21 cellular contexts compared by ENCODE assay signal in genomic region chr14:51867753-51868152, GRCh38. TPM values are rescaled to one million over a fixed set of nuclear protein-coding genes. Genes with fewer than 3 reads are reported as not detected.
DNase-seq lines count a peak whose midpoint lies in the region; ATAC-seq and TF ChIP-seq lines count a peak whose summit lies in the region.
"Had no signal": no experiment of that assay in that cellular context is flagged by ENCODE, and none has a peak within 500 bp of the region (broad histone marks: within the 10 kb centered on the region; RNA-seq: fewer than 3 reads in every experiment).

No MANE protein-coding gene starts in this region.

- H3K27me3 ChIP-seq in uterus: no peaks in the 10 kb centered on the region
- no peaks in the 10 kb centered on the region for H3K27me3 ChIP-seq in colonic mucosa
- H3K27me3 ChIP-seq: esophagus muscularis mucosa, right atrium auricular region had no signal

- no peak overlapping the region for H3K4me3 Mint-ChIP-seq in activated CD4-positive, alpha-beta T cell treated with anti-CD3 and anti-CD28 coated beads, Interleukin-2, amount 10 ng/mL, durations not matched to agents 24 days and 14 days
- H3K4me3 Mint-ChIP-seq in effector memory CD8-positive, alpha-beta T cell: no peak overlapping the region
- H3K4me3 Mint-ChIP-seq in stimulated activated naive B cell treated with anti-CD40 and anti-IgM and Interleukin-4, amounts not matched to agents 10 μg/mL and 1 μg/mL and 100 μg/mL, for 72 hours: no peak overlapping the region
- H3K4me3 Mint-ChIP-seq: dendritic cell treated with granulocyte-macrophage colony-stimulating factor and Interleukin-4, amounts not matched to agents 40 ng/mL and 50 ng/mL, for 4 days; nephron progenitor cell; type B pancreatic cell had no signal

- no peak for TF ChIP-seq POLR2A in uterus (IDR thresholded peaks at IDR 0.05)

- peaks cover 17% of the 10 kb centered on the region for H3K36me3 Mint-ChIP-seq in activated CD4-positive, alpha-beta T cell treated with anti-CD3 and anti-CD28 coated beads, Interleukin-2, amount 10 ng/mL, durations not matched to agents 24 days and 14 days (ENCODE audit: low read depth)
- H3K36me3 Mint-ChIP-seq in effector memory CD8-positive, alpha-beta T cell (ENCODE audit: insufficient read depth): peaks cover 6% of the 10 kb centered on the region
- peaks cover 0 to 14% of the 10 kb centered on the region in 2 donors for H3K36me3 Mint-ChIP-seq in stimulated activated naive B cell treated with anti-CD40 and anti-IgM and Interleukin-4, amounts not matched to agents 10 μg/mL and 1 μg/mL and 100 μg/mL, for 72 hours
- H3K36me3 Mint-ChIP-seq: type B pancreatic cell had no signal

- H3K9me3 ChIP-seq in uterus (no peaks in the 10 kb centered on the region), colonic mucosa (no peaks in the 10 kb centered on the region)
- H3K9me3 ChIP-seq: esophagus muscularis mucosa, left ventricle myocardium inferior, right atrium auricular region had no signal

- no peak overlapping the region for H3K4me3 ChIP-seq in uterus
- H3K4me3 ChIP-seq in colonic mucosa: no peak overlapping the region
- H3K4me3 ChIP-seq: esophagus muscularis mucosa, left ventricle myocardium inferior, right atrium auricular region had no signal

- peak; percentile 58 for ATAC-seq in effector memory CD8-positive, alpha-beta T cell (replicated peaks)
- peak; percentile 24 to 57 for ATAC-seq in stimulated activated naive B cell treated with anti-CD40 and anti-IgM and Interleukin-4, amounts not matched to agents 10 μg/mL and 1 μg/mL and 100 μg/mL, for 72 hours (replicated peaks)

- peak; percentile 64 for DNase-seq in activated CD4-positive, alpha-beta T cell treated with anti-CD3 and anti-CD28 coated beads, Interleukin-2, amount 10 ng/mL, durations not matched to agents 24 days and 14 days
- DNase-seq in activated CD4-positive, alpha-beta T cell treated with anti-CD3 and anti-CD28 coated beads for 4 hours: no peak
- DNase-seq in MV-4-11 (lab: John Stamatoyannopoulos, UW) (peak; percentile 52), iPS-NIHi11 (ENCODE audit: low spot score) (no peak), uterus (no peak), colonic mucosa (no peak)
- no peak for DNase-seq in effector memory CD8-positive, alpha-beta T cell
- DNase-seq in stimulated activated naive B cell treated with anti-CD40 and anti-IgM and Interleukin-4, amounts not matched to agents 10 μg/mL and 1 μg/mL and 100 μg/mL, for 72 hours: no peak
- DNase-seq: activated CD4-positive, CD25-positive, alpha-beta regulatory T cell treated with anti-CD3 and anti-CD28 coated beads, Interleukin-2, amount 50 U/mL, for 72 hours; activated T-cell treated with anti-CD3 and anti-CD28 coated beads, Interleukin-2, amount 50 U/mL, for 48 hours; anterior cingulate cortex; Kasumi-1; left ventricle myocardium inferior; NCI-H2029 treated with DMSO at 0.1 percent for 48 hours; NCI-H748 treated with DMSO at 0.1 percent for 48 hours; nephron progenitor cell; stimulated activated CD4-positive, alpha-beta T cell treated with anti-CD3 and anti-CD28 coated beads, Interleukin-4, amount 100 ng/mL, for 1 hour had no signal

- intact Hi-C loops in activated CD4-positive, alpha-beta T cell treated with anti-CD3 and anti-CD28 coated beads, Interleukin-2, amount 10 ng/mL, durations not matched to agents 24 days and 14 days (cut with micrococcal nuclease): loop anchor here (5.0 kb wide), 1 partner anchor 1970 kb away; no protein-coding TSS in a partner anchor
- intact Hi-C loops in uterus (cut with DNase I; ENCODE audit: low total_unique reads): no loop called here
- intact Hi-C loops in colonic mucosa (cut with DNase I): no loop called here

- H3K4me1 ChIP-seq in uterus (no peaks in the 10 kb centered on the region), colonic mucosa (no peaks in the 10 kb centered on the region)

- TF ChIP-seq CTCF in uterus (IDR thresholded peaks at IDR 0.05) (no peak), colonic mucosa (IDR thresholded peaks at IDR 0.05) (no peak)

- no peak overlapping the region for H3K27ac Mint-ChIP-seq in activated CD4-positive, alpha-beta T cell treated with anti-CD3 and anti-CD28 coated beads, Interleukin-2, amount 10 ng/mL, durations not matched to agents 24 days and 14 days
- H3K27ac Mint-ChIP-seq in effector memory CD8-positive, alpha-beta T cell: no peak overlapping the region
- no peak overlapping the region for H3K27ac Mint-ChIP-seq in stimulated activated naive B cell treated with anti-CD40 and anti-IgM and Interleukin-4, amounts not matched to agents 10 μg/mL and 1 μg/mL and 100 μg/mL, for 72 hours
- H3K27ac Mint-ChIP-seq: dendritic cell treated with granulocyte-macrophage colony-stimulating factor and Interleukin-4, amounts not matched to agents 40 ng/mL and 50 ng/mL, for 4 days; nephron progenitor cell; type B pancreatic cell had no signal

- no peaks in the 10 kb centered on the region for H3K36me3 ChIP-seq in uterus
- no peaks in the 10 kb centered on the region for H3K36me3 ChIP-seq in colonic mucosa
- H3K36me3 ChIP-seq: esophagus muscularis mucosa, left ventricle myocardium inferior, right atrium auricular region had no signal

- H3K27ac ChIP-seq in uterus (no peak overlapping the region), colonic mucosa (no peak overlapping the region)
- H3K27ac ChIP-seq: esophagus muscularis mucosa, left ventricle myocardium inferior, right atrium auricular region had no signal

- no peaks in the 10 kb centered on the region for H3K27me3 Mint-ChIP-seq in activated CD4-positive, alpha-beta T cell treated with anti-CD3 and anti-CD28 coated beads, Interleukin-2, amount 10 ng/mL, durations not matched to agents 24 days and 14 days
- no peaks in the 10 kb centered on the region for H3K27me3 Mint-ChIP-seq in effector memory CD8-positive, alpha-beta T cell
- no peaks in the 10 kb centered on the region for H3K27me3 Mint-ChIP-seq in stimulated activated naive B cell treated with anti-CD40 and anti-IgM and Interleukin-4, amounts not matched to agents 10 μg/mL and 1 μg/mL and 100 μg/mL, for 72 hours
- H3K27me3 Mint-ChIP-seq: dendritic cell treated with granulocyte-macrophage colony-stimulating factor and Interleukin-4, amounts not matched to agents 40 ng/mL and 50 ng/mL, for 4 days had no signal

- H3K4me1 Mint-ChIP-seq in activated CD4-positive, alpha-beta T cell treated with anti-CD3 and anti-CD28 coated beads, Interleukin-2, amount 10 ng/mL, durations not matched to agents 24 days and 14 days: peaks cover 47% of the 10 kb centered on the region
- peaks cover 32 to 41% of the 10 kb centered on the region in 2 donors for H3K4me1 Mint-ChIP-seq in effector memory CD8-positive, alpha-beta T cell (ENCODE audit: low read depth in 2 of 2)
- peaks cover 27 to 39% of the 10 kb centered on the region in 2 donors for H3K4me1 Mint-ChIP-seq in stimulated activated naive B cell treated with anti-CD40 and anti-IgM and Interleukin-4, amounts not matched to agents 10 μg/mL and 1 μg/mL and 100 μg/mL, for 72 hours

- H3K9ac ChIP-seq in colonic mucosa (ENCODE audit: low read depth in 2 of 2, low read length in 2 of 2): no peak overlapping the region

- no peaks in the 10 kb centered on the region for H3K9me3 Mint-ChIP-seq in activated CD4-positive, alpha-beta T cell treated with anti-CD3 and anti-CD28 coated beads, Interleukin-2, amount 10 ng/mL, durations not matched to agents 24 days and 14 days
- no peaks in the 10 kb centered on the region for H3K9me3 Mint-ChIP-seq in effector memory CD8-positive, alpha-beta T cell
- no peaks in the 10 kb centered on the region for H3K9me3 Mint-ChIP-seq in stimulated activated naive B cell treated with anti-CD40 and anti-IgM and Interleukin-4, amounts not matched to agents 10 μg/mL and 1 μg/mL and 100 μg/mL, for 72 hours
- H3K9me3 Mint-ChIP-seq: dendritic cell treated with granulocyte-macrophage colony-stimulating factor and Interleukin-4, amounts not matched to agents 40 ng/mL and 50 ng/mL, for 4 days; nephron progenitor cell; type B pancreatic cell had no signal

RNA-seq across cellular contexts. Expression of gene GNG2, which starts 7.3 kb away (rescaled TPM):
- total RNA-seq in activated CD4-positive, alpha-beta T cell treated with anti-CD3 and anti-CD28 coated beads, Interleukin-2, amount 10 ng/mL, durations not matched to agents 24 days and 14 days: 104 and 105 TPM in 2 replicates
- total RNA-seq in uterus (10 to 100 TPM in 2 of 4 donors, 1 to 10 TPM in 1, under 1 TPM in 1; 0.77 to 62.1 (median 10.3) TPM), colonic mucosa (10 to 100 TPM in 1 of 2 donors, 1 to 10 TPM in 1; 4.9 to 18.2 TPM)

Comparison
In these comparisons a context has a peak if more than half of its experiments do, and no peak if none do; other contexts are left out.
1. DNase-seq: peak in activated CD4-positive, alpha-beta T cell treated with anti-CD3 and anti-CD28 coated beads, Interleukin-2, amount 10 ng/mL, durations not matched to agents 24 days and 14 days (single experiment) and MV-4-11 (single experiment); none in activated CD4-positive, alpha-beta T cell treated with anti-CD3 and anti-CD28 coated beads for 4 hours (0 of 2), effector memory CD8-positive, alpha-beta T cell (0 of 3), stimulated activated naive B cell treated with anti-CD40 and anti-IgM and Interleukin-4, amounts not matched to agents 10 μg/mL and 1 μg/mL and 100 μg/mL, for 72 hours (single experiment), iPS-NIHi11 (single experiment), uterus (0 of 2) and colonic mucosa (single experiment).